ENCODE assay signal across 8 cellular contexts in genomic region chr7:114663502-114663901, GRCh38.
A peak's percentile ranks its signal among the peaks of the same experiment; 100 is the strongest.
DNase-seq lines count a peak whose midpoint lies in the region; ATAC-seq and TF ChIP-seq lines count a peak whose summit lies in the region.

No MANE protein-coding gene starts in this region.

- no peak overlapping the region for H3K4me3 ChIP-seq in LNCaP clone FGC (ENCODE audit: low read depth, low read length)

- intact Hi-C loops in left colon (cut with DNase I, micrococcal nuclease) = no loop called here

- TF ChIP-seq CTCF in LNCaP clone FGC (IDR thresholded peaks at IDR 0.05; ENCODE audit: control insufficient read depth, extremely low read depth, insufficient read depth) = peak; percentile 46

- DNase-seq in DMS79 treated with DMSO at 0.1 percent for 48 hours (lab: John Stamatoyannopoulos, UW) (peak; percentile 34), LNCaP clone FGC (ENCODE audit: low read depth) (no peak), SK-MEL-5 (ENCODE audit: low read depth, low spot score) (peak; percentile 88), left colon (no peak)
- DNase-seq in stimulated activated CD4-positive, alpha-beta T cell treated with anti-CD3 and anti-CD28 coated beads, Interleukin-12 subunit alpha, Interleukin-12 subunit beta, amount 100 ng/mL, for 4 hours = no peak

- in situ Hi-C loops in SK-MEL-5 (cut with HindIII; ENCODE audit: low pct_unique_long_range_greater_than_20kb, low sequenced_read_pairs) = loop anchor here (25.0 kb wide), 2 partner anchors 226 to 576 kb away; no protein-coding TSS in a partner anchor

- peak; percentile 69 for ATAC-seq in left colon
- ATAC-seq in GM21619 (IDR thresholded peaks at IDR 0.05; ENCODE audit: unreplicated experiment) = no peak
- ATAC-seq in HG02610 (IDR thresholded peaks at IDR 0.05; ENCODE audit: unreplicated experiment) = no peak
- no peak for ATAC-seq in HG02981 (IDR thresholded peaks at IDR 0.05; ENCODE audit: unreplicated experiment)

Comparison
In these comparisons a context has a peak if more than half of its experiments do, and no peak if none do; other contexts are left out.
1. DNase-seq: peak in DMS79 treated with DMSO at 0.1 percent for 48 hours (single experiment) and SK-MEL-5 (single experiment); none in LNCaP clone FGC (single experiment), left colon (0 of 2) and stimulated activated CD4-positive, alpha-beta T cell treated with anti-CD3 and anti-CD28 coated beads, Interleukin-12 subunit alpha, Interleukin-12 subunit beta, amount 100 ng/mL, for 4 hours (single experiment).